In genomic region chr17:45287526-45288264, GRCh38 we compare ENCODE assay signal across 10 cellular contexts.
DNase-seq lines count a peak whose midpoint lies in the region; ATAC-seq and TF ChIP-seq lines count a peak whose summit lies in the region.
"Had no signal": no experiment of that assay in that cellular context is flagged by ENCODE, and none has a peak within 500 bp of the region (broad histone marks: within the 10 kb centered on the region; RNA-seq: fewer than 3 reads in every experiment).

No MANE protein-coding gene starts in this region.

- peaks cover 10% of the 10 kb centered on the region for H3K79me2 ChIP-seq in parathyroid adenoma

- TF ChIP-seq CTCF in parathyroid adenoma (IDR thresholded peaks at IDR 0.05), result no peak

- DNase-seq in DMS53 (lab: John Stamatoyannopoulos, UW) (peak; percentile 20), DMS53 treated with DMSO at 0.1 percent for 48 hours (lab: John Stamatoyannopoulos, UW; ENCODE audit: unreplicated experiment) (no peak), NCI-H1694 treated with DMSO at 0.1 percent for 48 hours (lab: John Stamatoyannopoulos, UW) (peak; percentile 89), caudate nucleus (lab: John Stamatoyannopoulos, UW) (peak in 4 of 61 donors; percentile 10 to 24 (median 20)), LoVo (ENCODE audit: low spot score) (no peak)
- DNase-seq: midbrain had no signal

- H3K36me3 ChIP-seq in parathyroid adenoma (ENCODE audit: control insufficient read depth, insufficient read depth, low read length), result no peaks in the 10 kb centered on the region

- no peak overlapping the region for H3K9ac ChIP-seq in parathyroid adenoma

- no peaks in the 10 kb centered on the region for H3K9me3 ChIP-seq in parathyroid adenoma (ENCODE audit: control insufficient read depth, low read length)

- H3K27me3 ChIP-seq in parathyroid adenoma (ENCODE audit: control insufficient read depth, insufficient read depth, low read length), result no peaks in the 10 kb centered on the region

- no peak for ATAC-seq in GM21423 (IDR thresholded peaks at IDR 0.05; ENCODE audit: unreplicated experiment)
- ATAC-seq in HG03280 (IDR thresholded peaks at IDR 0.05; ENCODE audit: unreplicated experiment), result no peak

- H3K4me3 ChIP-seq in parathyroid adenoma (ENCODE audit: low read depth, low read length), result no peak overlapping the region

- peaks cover 44% of the 10 kb centered on the region for H3K4me1 ChIP-seq in parathyroid adenoma

- H3K4me2 ChIP-seq in parathyroid adenoma (ENCODE audit: low read length), result peak overlapping the region; percentile 21

- H3K27ac ChIP-seq in caudate nucleus (ENCODE audit: low read depth, low read length) (peak overlapping the region; percentile 58), parathyroid adenoma (no peak overlapping the region)
- H3K27ac ChIP-seq: 22Rv1 had no signal

- no peak overlapping the region for H2AFZ ChIP-seq in parathyroid adenoma

Comparison
In these comparisons a context has a peak if more than half of its experiments do, and no peak if none do; other contexts are left out.
1. DNase-seq: peak in DMS53 (single experiment) and NCI-H1694 treated with DMSO at 0.1 percent for 48 hours (single experiment); none in DMS53 treated with DMSO at 0.1 percent for 48 hours (single experiment) and LoVo (single experiment).